Comparison of ENCODE assay signal across 8 cellular contexts in the genomic region with DNA sequence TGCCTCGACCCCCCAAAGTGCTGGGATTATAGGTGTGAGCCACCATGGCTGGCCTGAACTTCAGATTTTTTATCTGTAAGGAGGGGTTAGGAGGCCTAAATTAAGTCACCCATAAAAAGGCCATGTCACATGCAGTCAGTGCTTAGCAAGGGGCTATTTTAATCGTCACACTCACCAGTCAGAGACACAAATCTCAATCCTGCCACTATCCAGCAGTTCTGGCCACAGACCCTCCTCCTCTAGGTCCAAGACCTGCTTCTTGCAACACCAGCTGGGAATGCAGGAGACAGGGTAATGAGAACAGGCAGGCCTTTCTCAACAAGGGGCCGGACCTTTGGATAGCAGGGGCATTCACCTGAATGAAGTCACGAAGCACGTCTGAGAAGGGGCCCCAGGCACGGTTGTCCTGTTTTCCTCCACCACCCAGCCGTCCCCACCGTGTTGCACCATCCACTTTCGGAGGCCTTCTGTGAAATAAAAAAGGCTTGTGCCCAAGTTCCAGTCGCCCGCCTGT. TPM values are rescaled to one million over a fixed set of nuclear protein-coding genes. Genes with fewer than 3 reads are reported as not detected.
DNase-seq lines count a peak whose midpoint lies in the region; ATAC-seq, FAIRE-seq and TF ChIP-seq lines count a peak whose summit lies in the region.

No MANE protein-coding gene starts in this region.

- H3K9me3 ChIP-seq in heart right ventricle (no peaks in the 10 kb centered on the region), vagina (no peaks in the 10 kb centered on the region)

- H3K79me1 ChIP-seq in mesendoderm (ENCODE audit: low read length) = no peaks in the 10 kb centered on the region

- ATAC-seq in heart right ventricle = peak in 5 of 8 donors; percentile 3 to 47 (median 9)
- ATAC-seq in Right ventricle myocardium inferior = no peak
- ATAC-seq in GM19463 (IDR thresholded peaks at IDR 0.05; ENCODE audit: unreplicated experiment) = no peak

- WGBS in heart right ventricle, 2 donors = 13 to 21% methylated on average over 11 of the region's 11 CpGs
- no CpG with 5 or more reads among the region's 11 CpGs for WGBS in mesendoderm (ENCODE audit: extremely low coverage, insufficient coverage, low lambda C conversion rate)

- H3K79me2 ChIP-seq in mesendoderm (ENCODE audit: control insufficient read depth, insufficient read depth, low read length) = no peaks in the 10 kb centered on the region

- peaks cover 21% of the 10 kb centered on the region for H3K36me3 Mint-ChIP-seq in brain

- peak overlapping the region in 9 of 10 donors; percentile 35 to 77 (median 66) for H3K4me3 ChIP-seq in heart right ventricle
- H3K4me3 ChIP-seq in mesendoderm (ENCODE audit: low read length) = no peak overlapping the region
- peak overlapping the region; percentile 61 to 82 for H3K4me3 ChIP-seq in vagina

- H3K4me3 Mint-ChIP-seq in brain = peak overlapping the region; percentile 76 to 81 (median 80)

- H3K4me1 ChIP-seq in heart right ventricle = peaks cover 0 to 29% (median 11%) of the 10 kb centered on the region in 9 donors
- H3K4me1 ChIP-seq in mesendoderm (ENCODE audit: control insufficient read depth, low read depth, low read length) = no peaks in the 10 kb centered on the region
- peaks cover 27% of the 10 kb centered on the region for H3K4me1 ChIP-seq in vagina

- peaks cover 0 to 21% (median 0%) of the 10 kb centered on the region in 9 donors for H3K36me3 ChIP-seq in heart right ventricle
- peaks cover 2% of the 10 kb centered on the region for H3K36me3 ChIP-seq in mesendoderm (ENCODE audit: control insufficient read depth, insufficient read depth, low read length)
- H3K36me3 ChIP-seq in vagina = peaks cover 0 to 13% of the 10 kb centered on the region in 2 donors

- H3K4ac ChIP-seq in mesendoderm (ENCODE audit: low read depth, low read length) = no peak overlapping the region

- DNase-seq in heart right ventricle (no peak), Right ventricle myocardium inferior (ENCODE audit: missing footprints) (no peak), mesendoderm (peak; percentile 91), vagina (ENCODE audit: extremely low spot score in 2 of 2) (no peak), HTR-8/SVneo (ENCODE audit: insufficient read length, low spot score) (no peak), NCI-H128 (lab: John Stamatoyannopoulos, UW; ENCODE audit: unreplicated experiment) (no peak)

- no peak overlapping the region for H2AK5ac ChIP-seq in mesendoderm (ENCODE audit: low read length)

- H4K8ac ChIP-seq in mesendoderm (ENCODE audit: low read depth, low read length) = no peak overlapping the region

- peak overlapping the region; percentile 56 for H3K9ac ChIP-seq in mesendoderm (ENCODE audit: low read length)

- H3K56ac ChIP-seq in mesendoderm (ENCODE audit: low read length) = peak overlapping the region; percentile 86

- peak overlapping the region in 5 of 10 donors; percentile 8 to 87 (median 68) for H3K27ac ChIP-seq in heart right ventricle
- H3K27ac ChIP-seq in mesendoderm (ENCODE audit: low read depth, low read length) = peak overlapping the region; percentile 6
- peak overlapping the region; percentile 89 for H3K27ac ChIP-seq in vagina

- H3K27me3 Mint-ChIP-seq in brain = peaks cover 29% of the 10 kb centered on the region

- no peak overlapping the region for H2BK15ac ChIP-seq in mesendoderm (replicated peaks; ENCODE audit: low read depth)

- peak overlapping the region; percentile 47 for H2BK5ac ChIP-seq in mesendoderm (ENCODE audit: low read length)

- H2BK120ac ChIP-seq in mesendoderm (ENCODE audit: low read depth, low read length) = no peak overlapping the region

- no peak for TF ChIP-seq CTCF in heart right ventricle (IDR thresholded peaks at IDR 0.05)
- TF ChIP-seq CTCF in brain (conservative IDR thresholded peaks at IDR 0.05) = no peak
- no peak for TF ChIP-seq CTCF in vagina (IDR thresholded peaks at IDR 0.05)

- H3K9me3 Mint-ChIP-seq in brain = peaks cover 0 to 8% (median 0%) of the 10 kb centered on the region in 5 experiments

- no peak for FAIRE-seq in HTR-8/SVneo (lab: Jason Lieb, UNC)

- no peak overlapping the region for H4K5ac ChIP-seq in mesendoderm (ENCODE audit: low read length)

- peaks cover 5 to 39% (median 22%) of the 10 kb centered on the region in 7 donors for H3K27me3 ChIP-seq in heart right ventricle
- no peaks in the 10 kb centered on the region for H3K27me3 ChIP-seq in mesendoderm (ENCODE audit: insufficient read depth, low read length, poor library complexity)
- H3K27me3 ChIP-seq in vagina = no peaks in the 10 kb centered on the region

- H3K4me2 ChIP-seq in mesendoderm (ENCODE audit: low read length) = peak overlapping the region; percentile 23

- peak overlapping the region in 2 of 5 experiments; percentile 10 to 69 for H3K27ac Mint-ChIP-seq in brain

- intact Hi-C loops in heart right ventricle (cut with DNase I) = no loop called here
- intact Hi-C loops in Right ventricle myocardium inferior (cut with DNase I) = no loop called here
- intact Hi-C loops in vagina (cut with DNase I) = no loop called here

- no peak overlapping the region for H3K18ac ChIP-seq in mesendoderm (ENCODE audit: low read length)

- no peak overlapping the region for H3K23ac ChIP-seq in mesendoderm (ENCODE audit: low read length)

- TF ChIP-seq POLR2A in vagina (IDR thresholded peaks at IDR 0.05) = no peak

- no peaks in the 10 kb centered on the region for H3K4me1 Mint-ChIP-seq in brain

RNA-seq across cellular contexts. Expression of a gene that starts 1.4 kb away (rescaled TPM):
- total RNA-seq in heart right ventricle = 10 to 100 TPM; 11.4 to 40.5 (median 21.4) TPM
- 1 to 10 TPM; 2.3 to 6.6 TPM for polyA plus RNA-seq in heart right ventricle
- total RNA-seq in Right ventricle myocardium inferior = 15.1 TPM
- polyA plus RNA-seq in brain (ENCODE audit: insufficient read depth, low read depth, low replicate concordance) = 4.9 TPM
- polyA plus RNA-seq in mesendoderm (2013, experiment 1 of 2) = 5.5 TPM
- polyA plus RNA-seq in mesendoderm (2013, experiment 2 of 2) = 5.4 TPM
- total RNA-seq in vagina = 3.7 TPM

RNA-seq across cellular contexts. Expression of a gene that starts 53.3 kb away (rescaled TPM):
- total RNA-seq in heart right ventricle (not detected), Right ventricle myocardium inferior (not detected), vagina (not detected)
- polyA plus RNA-seq in heart right ventricle (not detected), brain (ENCODE audit: insufficient read depth, low read depth, low replicate concordance) (1.3 TPM)
- polyA plus RNA-seq in mesendoderm (2013, experiment 1 of 2) = 0.03 TPM
- 0.03 TPM for polyA plus RNA-seq in mesendoderm (2013, experiment 2 of 2)

RNA-seq across cellular contexts. Expression of a gene that starts 55.4 kb away (rescaled TPM):
- total RNA-seq in heart right ventricle = 1 to 10 TPM in 9 of 10 donors, under 1 TPM in 1; 1.00 to 2.8 (median 1.7) TPM
- polyA plus RNA-seq in heart right ventricle = 1 to 10 TPM; 2.5 to 3.2 TPM
- 2.3 TPM for total RNA-seq in Right ventricle myocardium inferior
- 4.1 TPM for polyA plus RNA-seq in brain (ENCODE audit: insufficient read depth, low read depth, low replicate concordance)
- polyA plus RNA-seq in mesendoderm (2013, experiment 1 of 2) = 11.3 TPM
- polyA plus RNA-seq in mesendoderm (2013, experiment 2 of 2) = 11.4 TPM
- 44.0 TPM for total RNA-seq in vagina

Comparison
In these comparisons a context has a peak if more than half of its experiments do, and no peak if none do; other contexts are left out.
1. ATAC-seq: peak in heart right ventricle (5 of 8); none in Right ventricle myocardium inferior (single experiment) and GM19463 (single experiment).
2. RNA of a gene that starts 55.4 kb away (total RNA-seq): 44.0 TPM in vagina (single experiment); 2.3 TPM in Right ventricle myocardium inferior (single experiment) and 1.00 to 2.8 TPM in heart right ventricle; every median in the first group is over 10 times any median in the second.